Comparison of ENCODE assay signal across 15 cellular contexts in the genomic region with DNA sequence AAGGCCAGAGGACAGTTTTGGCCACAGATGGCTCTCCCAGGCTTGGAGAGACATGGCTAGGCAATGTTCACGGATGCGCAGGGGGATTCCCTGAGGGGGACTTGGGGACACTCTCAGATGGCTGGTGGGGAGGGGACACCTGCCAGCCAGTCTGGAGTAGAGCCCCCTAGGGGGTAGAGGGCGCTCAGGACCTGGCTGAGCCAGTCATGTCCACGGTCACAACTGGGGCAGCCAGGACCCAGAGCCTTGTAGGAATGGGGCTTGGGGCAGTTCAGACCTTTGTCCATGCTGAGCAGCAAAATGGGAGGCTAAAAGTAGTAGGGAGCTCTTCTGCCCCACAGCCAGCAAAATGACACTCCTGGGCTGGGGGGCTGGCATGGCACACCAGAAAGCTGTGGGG. TPM values are rescaled to one million over a fixed set of nuclear protein-coding genes. Genes with fewer than 3 reads are reported as not detected.
DNase-seq lines count a peak whose midpoint lies in the region; ATAC-seq and TF ChIP-seq lines count a peak whose summit lies in the region.
"Had no signal": no experiment of that assay in that cellular context is flagged by ENCODE, and none has a peak within 500 bp of the region (broad histone marks: within the 10 kb centered on the region; RNA-seq: fewer than 3 reads in every experiment).

No MANE protein-coding gene starts in this region.

- no peak overlapping the region for H2BK120ac ChIP-seq in H9 (ENCODE audit: low read depth, low read length, poor library complexity, severe bottlenecking)

- no peaks in the 10 kb centered on the region for H3K79me1 ChIP-seq in H9 (ENCODE audit: insufficient read depth, low read depth, low read length, poor library complexity, severe bottlenecking)

- peaks cover 42 to 46% of the 10 kb centered on the region in 2 experiments for H3K4me1 Mint-ChIP-seq in H9
- peaks cover 7% of the 10 kb centered on the region for H3K4me1 Mint-ChIP-seq in activated naive CD8-positive, alpha-beta T cell treated with anti-CD3 and anti-CD28 coated beads for 36 hours
- H3K4me1 Mint-ChIP-seq: naive B cell had no signal

- H2BK12ac ChIP-seq in H9 (ENCODE audit: insufficient read length, low read depth, low read length): no peak overlapping the region

- H2AFZ ChIP-seq in osteoblast (ENCODE audit: low read length) (no peak overlapping the region), H9 (ENCODE audit: low read length) (no peak overlapping the region)

- peaks cover 7% of the 10 kb centered on the region; the same call in 1 of the 2 replicates for H3K27me3 Mint-ChIP-seq in H9 (ENCODE audit: low read depth)
- peaks cover 43% of the 10 kb centered on the region for H3K27me3 Mint-ChIP-seq in activated naive CD8-positive, alpha-beta T cell treated with anti-CD3 and anti-CD28 coated beads for 36 hours

- no peak overlapping the region for H4K5ac ChIP-seq in H9 (ENCODE audit: insufficient read length, low read depth, low read length)

- no peak for TF ChIP-seq CTCF in left ventricle myocardium inferior (IDR thresholded peaks at IDR 0.05; ENCODE audit: borderline replicate concordance)
- TF ChIP-seq CTCF in epithelial cell of proximal tubule (conservative IDR thresholded peaks at IDR 0.05; ENCODE audit: low read depth, low read length): no peak
- TF ChIP-seq CTCF in osteoblast (IDR thresholded peaks at IDR 0.05; ENCODE audit: extremely low read depth, low read depth, low read length): no peak
- TF ChIP-seq CTCF in H9 (conservative IDR thresholded peaks at IDR 0.05): no peak

- H3K4me2 ChIP-seq in osteoblast (ENCODE audit: insufficient read depth, low read length) (no peak overlapping the region), H9 (ENCODE audit: insufficient read depth, insufficient read length, low read length) (no peak overlapping the region)

- H4K91ac ChIP-seq in H9 (ENCODE audit: insufficient read length, low read depth, low read length): no peak overlapping the region

- H3T11ph ChIP-seq in H9 (ENCODE audit: low read length): no peak overlapping the region

- DNase-seq in left ventricle myocardium inferior (no peak), Right ventricle myocardium superior (no peak), epithelial cell of proximal tubule (ENCODE audit: low read depth) (no peak), osteoblast (ENCODE audit: insufficient read length, low spot score, missing footprints) (peak; percentile 32), H9 (no peak), germinal center (ENCODE audit: low spot score) (no peak)
- no peak for DNase-seq in activated naive CD8-positive, alpha-beta T cell treated with anti-CD3 and anti-CD28 coated beads for 36 hours
- DNase-seq: activated CD4-positive, alpha-beta T cell treated with anti-CD3 and anti-CD28 coated beads for 4 hours; activated T-cell treated with anti-CD3 and anti-CD28 coated beads, Interleukin-2, amount 50 U/mL, for 1 hour; naive B cell; NCI-H146; NCI-H446 treated with DMSO at 0.1 percent for 48 hours; small intestine had no signal

- no peak overlapping the region for H3K4ac ChIP-seq in H9 (ENCODE audit: low read depth, low read length)

- H3K4me1 ChIP-seq in left ventricle myocardium inferior (peaks cover 69% of the 10 kb centered on the region), osteoblast (ENCODE audit: insufficient read depth, low read length) (peaks cover 25% of the 10 kb centered on the region), H9 (ENCODE audit: insufficient read depth, low read length) (peaks cover 3% of the 10 kb centered on the region; the same call in 1 of the 2 replicates)

- H3K4me3 ChIP-seq in left ventricle myocardium inferior (peak overlapping the region; percentile 74), epithelial cell of proximal tubule (ENCODE audit: low read depth, low read length) (peak overlapping the region; percentile 55), osteoblast (ENCODE audit: insufficient read depth, low read length) (no peak overlapping the region)

- intact Hi-C loops in left ventricle myocardium inferior (cut with micrococcal nuclease): no loop called here
- intact Hi-C loops in Right ventricle myocardium superior (cut with DNase I): no loop called here

- H3K56ac ChIP-seq in H9 (ENCODE audit: insufficient read length, low read depth, low read length): no peak overlapping the region

- no peaks in the 10 kb centered on the region; a peak in 1 of 7 replicates for H3K36me3 Mint-ChIP-seq in H9 (ENCODE audit: insufficient read depth in 1 of 3, low read depth in 3 of 3)
- no peaks in the 10 kb centered on the region for H3K36me3 Mint-ChIP-seq in activated naive CD8-positive, alpha-beta T cell treated with anti-CD3 and anti-CD28 coated beads for 36 hours
- H3K36me3 Mint-ChIP-seq: naive B cell had no signal

- H3K14ac ChIP-seq in H9 (ENCODE audit: insufficient read depth, low read length): no peak overlapping the region

- ATAC-seq in Right ventricle myocardium superior (ENCODE audit: poor library complexity) (no peak), HG02610 (IDR thresholded peaks at IDR 0.05; ENCODE audit: unreplicated experiment) (no peak)

- H3K27ac ChIP-seq in left ventricle myocardium inferior (replicated peaks): peak overlapping the region; percentile 97
- no peak overlapping the region for H3K27ac ChIP-seq in osteoblast (ENCODE audit: low read depth, low read length)
- H3K27ac ChIP-seq in H9 (ENCODE audit: insufficient read length, low read depth, low read length): no peak overlapping the region

- H4K20me1 ChIP-seq in osteoblast (ENCODE audit: insufficient read depth, low read length) (no peaks in the 10 kb centered on the region), H9 (ENCODE audit: control insufficient read depth, insufficient read depth, insufficient read length) (no peaks in the 10 kb centered on the region)

- no peak overlapping the region for H4K8ac ChIP-seq in H9 (replicated peaks; ENCODE audit: insufficient read length, low read depth, low read length)

- H3K9ac ChIP-seq in H9 (ENCODE audit: extremely low read depth, insufficient read length, low read length): no peak overlapping the region

- H3K27me3 ChIP-seq in left ventricle myocardium inferior (ENCODE audit: low read depth): peaks cover 18% of the 10 kb centered on the region
- no peaks in the 10 kb centered on the region for H3K27me3 ChIP-seq in osteoblast (ENCODE audit: insufficient read depth, low read length)
- H3K27me3 ChIP-seq in H9 (ENCODE audit: insufficient read depth, low read length): no peaks in the 10 kb centered on the region

- H3K9me3 ChIP-seq in left ventricle myocardium inferior (replicated peaks) (no peaks in the 10 kb centered on the region), osteoblast (ENCODE audit: low read depth, low read length) (no peaks in the 10 kb centered on the region), H9 (ENCODE audit: control insufficient read depth, low read depth, low read length) (no peaks in the 10 kb centered on the region)

- no peak overlapping the region for H2BK5ac ChIP-seq in H9 (ENCODE audit: insufficient read length, low read length)

- H3K36me3 ChIP-seq in left ventricle myocardium inferior (no peaks in the 10 kb centered on the region), osteoblast (ENCODE audit: insufficient read depth, low read length) (no peaks in the 10 kb centered on the region)

- H2BK20ac ChIP-seq in H9 (ENCODE audit: low read depth, low read length, poor library complexity, severe bottlenecking): no peak overlapping the region

- no peak overlapping the region for H3K23ac ChIP-seq in H9 (ENCODE audit: insufficient read length, low read depth, low read length)

- no peak overlapping the region for H2BK15ac ChIP-seq in H9 (ENCODE audit: low read depth, low read length)

- no peak overlapping the region; a peak in 1 of 5 replicates for H3K4me3 Mint-ChIP-seq in H9
- no peak overlapping the region for H3K4me3 Mint-ChIP-seq in activated naive CD8-positive, alpha-beta T cell treated with anti-CD3 and anti-CD28 coated beads for 36 hours
- H3K4me3 Mint-ChIP-seq: naive B cell had no signal

- H2AK5ac ChIP-seq in H9 (ENCODE audit: insufficient read length, low read length): no peak overlapping the region

- H3K79me2 ChIP-seq in osteoblast (ENCODE audit: insufficient read depth, low read length): no peaks in the 10 kb centered on the region
- H3K79me2 ChIP-seq in H9 (ENCODE audit: insufficient read depth, low read length): no peaks in the 10 kb centered on the region

- H3K9me3 Mint-ChIP-seq in H9: no peaks in the 10 kb centered on the region
- H3K9me3 Mint-ChIP-seq in activated naive CD8-positive, alpha-beta T cell treated with anti-CD3 and anti-CD28 coated beads for 36 hours: no peaks in the 10 kb centered on the region
- H3K9me3 Mint-ChIP-seq: naive B cell had no signal

- WGBS in H9 (ENCODE audit: extremely low coverage, insufficient read length, low lambda C conversion rate): no CpG with 5 or more reads among the region's 4 CpGs

- H3K23me2 ChIP-seq in H9 (ENCODE audit: insufficient read length, low read depth, low read length, poor library complexity, severe bottlenecking): no peaks in the 10 kb centered on the region

- H3K27ac Mint-ChIP-seq in H9: peak overlapping the region in 1 of 3 experiments; percentile 23; a peak in 1 of 7 replicates
- H3K27ac Mint-ChIP-seq in activated naive CD8-positive, alpha-beta T cell treated with anti-CD3 and anti-CD28 coated beads for 36 hours: no peak overlapping the region
- H3K27ac Mint-ChIP-seq: naive B cell had no signal

- H3K18ac ChIP-seq in H9 (ENCODE audit: insufficient read length, low read depth, low read length): no peak overlapping the region

RNA-seq across cellular contexts. Expression of gene CSDC2, which starts 1.7 kb away (rescaled TPM):
- total RNA-seq in left ventricle myocardium inferior (301 TPM), Right ventricle myocardium superior (252 TPM), epithelial cell of proximal tubule (3.6 and 4.3 TPM in 2 replicates), osteoblast (0.88 and 1.1 TPM in 2 replicates), H9 (2021) (1.0 and 1.2 TPM in 2 replicates)
- total RNA-seq in activated naive CD8-positive, alpha-beta T cell treated with anti-CD3 and anti-CD28 coated beads for 36 hours: not detected
- total RNA-seq: T-helper 1 cell treated with Interleukin-12 subunit alpha and Interleukin-12 subunit beta and Interleukin-4 antibody, amounts not matched to agents 30 ng/mL and 1 ng/mL, for 36 hours had no signal

RNA-seq across cellular contexts. Expression of gene POLR3H, which starts 18.2 kb away (rescaled TPM):
- total RNA-seq in left ventricle myocardium inferior: 15.8 TPM
- total RNA-seq in Right ventricle myocardium superior: 18.3 TPM
- total RNA-seq in epithelial cell of proximal tubule: 9.5 and 17.0 TPM in 2 replicates
- 26.2 and 27.9 TPM in 2 replicates for total RNA-seq in osteoblast
- total RNA-seq in H9 (2021): 63.6 and 68.2 TPM in 2 replicates
- total RNA-seq in activated naive CD8-positive, alpha-beta T cell treated with anti-CD3 and anti-CD28 coated beads for 36 hours: 10 to 100 TPM; 69.2 to 70.1 TPM

RNA-seq across cellular contexts. Expression of gene PMM1, which starts 27.2 kb away (rescaled TPM):
- total RNA-seq in left ventricle myocardium inferior: 18.4 TPM
- total RNA-seq in Right ventricle myocardium superior: 13.9 TPM
- total RNA-seq in epithelial cell of proximal tubule: 34.1 and 61.2 TPM in 2 replicates
- total RNA-seq in osteoblast: 15.6 and 18.9 TPM in 2 replicates
- 18.4 and 19.8 TPM in 2 replicates for total RNA-seq in H9 (2021)
- 10 to 100 TPM; 24.3 to 26.9 TPM for total RNA-seq in activated naive CD8-positive, alpha-beta T cell treated with anti-CD3 and anti-CD28 coated beads for 36 hours

RNA-seq across cellular contexts. Expression of gene DESI1, which starts 58.4 kb away (rescaled TPM):
- total RNA-seq in left ventricle myocardium inferior (46.2 TPM), Right ventricle myocardium superior (38.4 TPM), epithelial cell of proximal tubule (21.8 and 180 TPM in 2 replicates), osteoblast (16.3 and 18.3 TPM in 2 replicates), H9 (2021) (28.3 and 30.2 TPM in 2 replicates)
- 10 to 100 TPM; 67.0 to 78.8 TPM for total RNA-seq in activated naive CD8-positive, alpha-beta T cell treated with anti-CD3 and anti-CD28 coated beads for 36 hours

RNA-seq across cellular contexts. Expression of gene XRCC6, which starts 58.6 kb away (rescaled TPM):
- total RNA-seq in left ventricle myocardium inferior (155 TPM), Right ventricle myocardium superior (143 TPM), epithelial cell of proximal tubule (368 and 606 TPM in 2 replicates), osteoblast (247 and 251 TPM in 2 replicates), H9 (2021) (461 and 466 TPM in 2 replicates)
- 100 to 1,000 TPM; 498 to 502 TPM for total RNA-seq in activated naive CD8-positive, alpha-beta T cell treated with anti-CD3 and anti-CD28 coated beads for 36 hours

Comparison
In these comparisons a context has a peak if more than half of its experiments do, and no peak if none do; other contexts are left out.
1. RNA of gene CSDC2, which starts 1.7 kb away (total RNA-seq): 301 TPM in left ventricle myocardium inferior (single experiment) and 252 TPM in Right ventricle myocardium superior (single experiment); 3.6 to 4.3 TPM in epithelial cell of proximal tubule, 0.88 to 1.1 TPM in osteoblast, 1.0 to 1.2 TPM in H9 and not detected in activated naive CD8-positive, alpha-beta T cell treated with anti-CD3 and anti-CD28 coated beads for 36 hours; every median in the first group is over 10 times any median in the second.